9 cellular contexts compared by ENCODE assay signal in genomic region chr21:30434033-30434631, GRCh38. TPM values are rescaled to one million over a fixed set of nuclear protein-coding genes. Genes with fewer than 3 reads are reported as not detected.
A peak's percentile ranks its signal among the peaks of the same experiment; 100 is the strongest.
DNase-seq lines count a peak whose midpoint lies in the region; ATAC-seq and TF ChIP-seq lines count a peak whose summit lies in the region.
"Had no signal": no experiment of that assay in that cellular context is flagged by ENCODE, and none has a peak within 500 bp of the region (broad histone marks: within the 10 kb centered on the region; RNA-seq: fewer than 3 reads in every experiment).

No MANE protein-coding gene starts in this region.

- H3K36me3 Mint-ChIP-seq in activated CD4-positive, alpha-beta T cell treated with anti-CD3 and anti-CD28 coated beads for 36 hours (ENCODE audit: low read depth) = no peaks in the 10 kb centered on the region

- no peak overlapping the region for H3K27ac Mint-ChIP-seq in activated CD4-positive, alpha-beta T cell treated with anti-CD3 and anti-CD28 coated beads for 36 hours

- intact Hi-C loops in activated CD4-positive, alpha-beta T cell treated with anti-CD3 and anti-CD28 coated beads for 36 hours (cut with DNase I, micrococcal nuclease) = loop anchor here in 1 of 2 experiments (10.0 kb wide), 1 partner anchor 59 kb away; the partner anchor contains the start of gene KRTAP13-2

- POLR2A ChIA-PET in activated CD4-positive, alpha-beta T cell treated with anti-CD3 and anti-CD28 coated beads for 36 hours (lab: Charles Lee) = no interaction called here

- H3K9me3 Mint-ChIP-seq in activated CD4-positive, alpha-beta T cell treated with anti-CD3 and anti-CD28 coated beads for 36 hours (ENCODE audit: low read depth) = no peaks in the 10 kb centered on the region

- H3K4me3 Mint-ChIP-seq in activated CD4-positive, alpha-beta T cell treated with anti-CD3 and anti-CD28 coated beads for 36 hours = no peak overlapping the region

- H3K4me1 ChIP-seq in RWPE2 (ENCODE audit: insufficient read depth, poor library complexity, severe bottlenecking) = no peaks in the 10 kb centered on the region

- peak; percentile 43 for DNase-seq in activated CD4-positive, alpha-beta T cell treated with anti-CD3 and anti-CD28 coated beads for 36 hours
- DNase-seq in activated CD4-positive, alpha-beta T cell treated with anti-CD3 and anti-CD28 coated beads for 1 hour = no peak
- DNase-seq in RWPE2 (ENCODE audit: low spot score) = no peak
- peak; percentile 3 for DNase-seq in retina
- no peak for DNase-seq in stimulated activated naive CD4-positive, alpha-beta T cell treated with Interleukin-2 at 50 U/mL for 16 hours (lab: John Stamatoyannopoulos, UW)
- no peak for DNase-seq in GM19240 (ENCODE audit: insufficient read length, low spot score)

- H3K36me3 ChIP-seq in RWPE2 (ENCODE audit: low read depth) = no peaks in the 10 kb centered on the region

- no peak overlapping the region for H3K27ac ChIP-seq in RWPE2 (ENCODE audit: poor library complexity, severe bottlenecking)

- H3K27me3 ChIP-seq in RWPE2 (ENCODE audit: insufficient read depth, poor library complexity, severe bottlenecking) = peaks cover 19% of the 10 kb centered on the region

- no peaks in the 10 kb centered on the region for H3K4me1 Mint-ChIP-seq in activated CD4-positive, alpha-beta T cell treated with anti-CD3 and anti-CD28 coated beads for 36 hours

- peak; percentile 49 for ATAC-seq in activated CD4-positive, alpha-beta T cell treated with anti-CD3 and anti-CD28 coated beads for 36 hours
- peak; percentile 65 for ATAC-seq in HG03469 (IDR thresholded peaks at IDR 0.05; ENCODE audit: unreplicated experiment)
- peak; percentile 81 for ATAC-seq in RWPE2 (ENCODE audit: low read depth)
- peak; percentile 46 for ATAC-seq in esophagus mucosa

- H3K27me3 Mint-ChIP-seq in activated CD4-positive, alpha-beta T cell treated with anti-CD3 and anti-CD28 coated beads for 36 hours = peaks cover 15% of the 10 kb centered on the region

- no peaks in the 10 kb centered on the region for H3K9me3 ChIP-seq in RWPE2 (ENCODE audit: severe bottlenecking)

- CTCF ChIA-PET in activated CD4-positive, alpha-beta T cell treated with anti-CD3 and anti-CD28 coated beads for 36 hours (lab: Charles Lee) = interaction anchor here (0.6 to 2.4 kb wide), 13 partner anchors 9 to 513 kb away, joined by 3 to 9 read pairs (median 3); no protein-coding TSS in a partner anchor

- no peak overlapping the region for H3K4me3 ChIP-seq in RWPE2 (ENCODE audit: severe bottlenecking)

- peak; percentile 76 for TF ChIP-seq CTCF in RWPE2 (IDR thresholded peaks at IDR 0.05; ENCODE audit: poor library complexity, severe bottlenecking)

RNA-seq across cellular contexts. Expression of gene KRTAP13-4, which starts 4.1 kb away (rescaled TPM):
- not detected for total RNA-seq in activated CD4-positive, alpha-beta T cell treated with anti-CD3 and anti-CD28 coated beads for 36 hours
- not detected for total RNA-seq in esophagus mucosa
- total RNA-seq: skeletal muscle tissue had no signal

RNA-seq across cellular contexts. Expression of gene KRTAP15-1, which starts 5.9 kb away (rescaled TPM):
- not detected for total RNA-seq in activated CD4-positive, alpha-beta T cell treated with anti-CD3 and anti-CD28 coated beads for 36 hours
- not detected for total RNA-seq in esophagus mucosa
- total RNA-seq: skeletal muscle tissue had no signal

RNA-seq across cellular contexts. Expression of gene KRTAP13-3, which starts 8.4 kb away (rescaled TPM):
- total RNA-seq in activated CD4-positive, alpha-beta T cell treated with anti-CD3 and anti-CD28 coated beads for 36 hours = not detected
- total RNA-seq in esophagus mucosa = not detected
- total RNA-seq: skeletal muscle tissue had no signal

RNA-seq across cellular contexts. Expression of gene KRTAP13-1, which starts 38.3 kb away (rescaled TPM):
- not detected for total RNA-seq in activated CD4-positive, alpha-beta T cell treated with anti-CD3 and anti-CD28 coated beads for 36 hours
- not detected for total RNA-seq in esophagus mucosa
- total RNA-seq: skeletal muscle tissue had no signal

RNA-seq across cellular contexts. Expression of gene KRTAP19-1, which starts 46.0 kb away (rescaled TPM):
- total RNA-seq in activated CD4-positive, alpha-beta T cell treated with anti-CD3 and anti-CD28 coated beads for 36 hours = not detected
- not detected for total RNA-seq in esophagus mucosa
- total RNA-seq: skeletal muscle tissue had no signal

Comparison
In these comparisons a context has a peak if more than half of its experiments do, and no peak if none do; other contexts are left out.
1. DNase-seq: peak in activated CD4-positive, alpha-beta T cell treated with anti-CD3 and anti-CD28 coated beads for 36 hours (single experiment) and retina (single experiment); none in activated CD4-positive, alpha-beta T cell treated with anti-CD3 and anti-CD28 coated beads for 1 hour (single experiment), RWPE2 (single experiment), stimulated activated naive CD4-positive, alpha-beta T cell treated with Interleukin-2 at 50 U/mL for 16 hours (single experiment) and GM19240 (single experiment).
2. Peak in every context shown above with its lines, with median percentiles within 50 percentile points of each other: ATAC-seq.